Comparison of ENCODE assay signal across 30 cellular contexts in genomic region chr2:62461017-62461553, GRCh38. TPM values are rescaled to one million over a fixed set of nuclear protein-coding genes. Genes with fewer than 3 reads are reported as not detected.
"Had no signal": no experiment of that assay in that cellular context is flagged by ENCODE, and none has a peak within 500 bp of the region (broad histone marks: within the 10 kb centered on the region; RNA-seq: fewer than 3 reads in every experiment).

No MANE protein-coding gene starts in this region.

- H3K4me1 ChIP-seq: prostate gland had no signal

- H3K9me3 ChIP-seq: heart right ventricle, left lung, mucosa of descending colon, ovary, prostate gland, tibial nerve had no signal

- H3K27me3 ChIP-seq: brain microvascular endothelial cell, dorsolateral prefrontal cortex, heart right ventricle, left lung, ovary, tibial nerve had no signal

- H3K36me3 ChIP-seq: brain microvascular endothelial cell, heart right ventricle, left lung, ovary, prostate gland, tibial nerve, WERI-Rb-1 had no signal

- H3K27ac ChIP-seq: brain microvascular endothelial cell, heart right ventricle, left lung, ovary, prostate gland, tibial nerve, WERI-Rb-1 had no signal

- DNase-seq: activated CD4-positive, alpha-beta T cell treated with anti-CD3 and anti-CD28 coated beads for 48 hours; activated CD4-positive, alpha-beta T cell treated with anti-CD3 and anti-CD28 coated beads, Interleukin-2, amount 50 U/mL, for 48 hours; activated CD8-positive, alpha-beta memory T cell treated with anti-CD3 and anti-CD28 coated beads for 24 hours; activated effector memory CD4-positive, alpha-beta T cell treated with anti-CD3 and anti-CD28 coated beads, Interleukin-2, amount 50 U/mL, for 16 hours; activated naive CD4-positive, alpha-beta T cell treated with anti-CD3 and anti-CD28 coated beads, Interleukin-2, amount 10 ng/mL, durations not matched to agents 7 days and 5 days; activated T-cell treated with anti-CD3 and anti-CD28 coated beads, Interleukin-2, amount 50 U/mL, for 1 hour; brain microvascular endothelial cell; effector memory CD4-positive, alpha-beta T cell; erythroblast; heart right ventricle; left lung; mucosa of descending colon; nephron progenitor cell; ovary; retina; stimulated activated CD4-positive, alpha-beta T cell treated with anti-CD3 and anti-CD28 coated beads, Interleukin-1b, Interleukin-23, amount 100 ng/mL, for 48 hours; stimulated activated CD4-positive, alpha-beta T cell treated with anti-CD3 and anti-CD28 coated beads, Interleukin-4, amount 100 ng/mL, for 4 hours; stimulated activated CD8-positive, alpha-beta memory T cell treated with anti-CD3 and anti-CD28 coated beads, Interleukin-4, amount 100 ng/mL, for 48 hours; SW 1271; T-helper 17 cell; T1000; WERI-Rb-1 had no signal

- H3K4me2 ChIP-seq: smooth muscle cell had no signal

- ATAC-seq: activated CD4-positive, CD25-positive, alpha-beta regulatory T cell treated with anti-CD3 and anti-CD28 coated beads, Interleukin-2, amount 50 U/mL, for 24 hours; mucosa of descending colon; stimulated activated memory B cell treated with anti-CD40 and anti-IgM and Interleukin-4, amounts not matched to agents 10 μg/mL and 1 μg/mL and 100 μg/mL, for 72 hours; T-helper 17 cell had no signal

- H3K4me3 ChIP-seq: coronary artery, dorsolateral prefrontal cortex, heart right ventricle, left lung, lung, mucosa of descending colon, ovary, prostate gland, smooth muscle cell, tibial nerve had no signal

RNA-seq across cellular contexts. Expression of gene TMEM17, which starts 44.9 kb away (rescaled TPM):
- total RNA-seq: T-helper 17 cell had no signal
